25 cellular contexts compared by ENCODE assay signal in genomic region chr7:531777-532176, GRCh38. TPM values are rescaled to one million over a fixed set of nuclear protein-coding genes. Genes with fewer than 3 reads are reported as not detected.
DNase-seq lines count a peak whose midpoint lies in the region; ATAC-seq and TF ChIP-seq lines count a peak whose summit lies in the region.
"Had no signal": no experiment of that assay in that cellular context is flagged by ENCODE, and none has a peak within 500 bp of the region (broad histone marks: within the 10 kb centered on the region; RNA-seq: fewer than 3 reads in every experiment).

No MANE protein-coding gene starts in this region.

- no TSS peak for BruUV-seq in MCF 10A (replicated peaks; lab: Mats Ljungman, UMichigan)

- ATAC-seq in RWPE2 (ENCODE audit: low read depth) (peak; percentile 13; the same call in 1 of the 3 replicates), naive B cell (ENCODE audit: low read depth in 2 of 2) (peak; percentile 68 to 70), HG03378 (IDR thresholded peaks at IDR 0.05; ENCODE audit: unreplicated experiment) (no peak)

- no peaks in the 10 kb centered on the region for H3K36me3 Mint-ChIP-seq in naive B cell
- H3K36me3 Mint-ChIP-seq in MCF 10A (ENCODE audit: insufficient read depth, unreplicated experiment), result no peaks in the 10 kb centered on the region
- H3K36me3 Mint-ChIP-seq: activated naive CD4-positive, alpha-beta T cell treated with anti-CD3 and anti-CD28 coated beads, Interleukin-2, amount 50 U/mL, for 24 hours; CD4-positive, alpha-beta memory T cell had no signal

- no peak overlapping the region for H3K4me3 ChIP-seq in RWPE2 (ENCODE audit: severe bottlenecking)
- H3K4me3 ChIP-seq: vagina had no signal

- H3K27me3 Mint-ChIP-seq in naive B cell (peaks cover 0 to 22% (median 14%) of the 10 kb centered on the region in 3 donors), MCF 10A (ENCODE audit: insufficient read depth, unreplicated experiment) (no peaks in the 10 kb centered on the region)
- H3K27me3 Mint-ChIP-seq: activated naive CD4-positive, alpha-beta T cell treated with anti-CD3 and anti-CD28 coated beads, Interleukin-2, amount 50 U/mL, for 24 hours had no signal

- H3K9me3 ChIP-seq in RWPE2 (ENCODE audit: severe bottlenecking), result no peaks in the 10 kb centered on the region
- H3K9me3 ChIP-seq: vagina had no signal

- H3K4me1 Mint-ChIP-seq in naive B cell, result peaks cover 7 to 14% (median 8%) of the 10 kb centered on the region in 3 donors
- H3K4me1 Mint-ChIP-seq in MCF 10A (ENCODE audit: insufficient read depth, unreplicated experiment), result no peaks in the 10 kb centered on the region
- H3K4me1 Mint-ChIP-seq: activated CD4-positive, alpha-beta memory T cell treated with anti-CD3 and anti-CD28 coated beads, Interleukin-2, amount 10 ng/mL, durations not matched to agents 7 days and 5 days; activated naive CD4-positive, alpha-beta T cell treated with anti-CD3 and anti-CD28 coated beads, Interleukin-2, amount 50 U/mL, for 24 hours; CD4-positive, alpha-beta memory T cell had no signal

- no peak for TF ChIP-seq CTCF in RWPE2 (IDR thresholded peaks at IDR 0.05; ENCODE audit: poor library complexity, severe bottlenecking)
- TF ChIP-seq CTCF in MCF 10A (IDR thresholded peaks at IDR 0.05; ENCODE audit: unreplicated experiment), result no peak

- H3K27ac Mint-ChIP-seq in naive B cell (peak overlapping the region in 2 of 6 donors; percentile 14 to 30), MCF 10A (ENCODE audit: low read depth, unreplicated experiment) (no peak overlapping the region)
- H3K27ac Mint-ChIP-seq: activated CD4-positive, alpha-beta memory T cell treated with anti-CD3 and anti-CD28 coated beads, Interleukin-2, amount 10 ng/mL, durations not matched to agents 7 days and 5 days had no signal

- peak overlapping the region in 1 of 8 donors; percentile 62 for H3K4me3 Mint-ChIP-seq in naive B cell
- no peak overlapping the region for H3K4me3 Mint-ChIP-seq in MCF 10A (ENCODE audit: unreplicated experiment)
- H3K4me3 Mint-ChIP-seq: activated CD4-positive, alpha-beta memory T cell treated with anti-CD3 and anti-CD28 coated beads, Interleukin-2, amount 10 ng/mL, durations not matched to agents 7 days and 5 days; activated naive CD4-positive, alpha-beta T cell treated with anti-CD3 and anti-CD28 coated beads, Interleukin-2, amount 50 U/mL, for 24 hours; CD4-positive, alpha-beta memory T cell had no signal

- CTCF ChIA-PET in MCF 10A (lab: Yijun Ruan, JAX), result no interaction called here

- DNase-seq in stimulated activated CD8-positive, alpha-beta memory T cell treated with anti-CD3 and anti-CD28 coated beads, Interleukin-12 subunit alpha, Interleukin-12 subunit beta, amount 100 ng/mL, for 4 hours (ENCODE audit: low read depth), result peak; percentile 46
- DNase-seq in stimulated activated CD8-positive, alpha-beta memory T cell treated with anti-CD3 and anti-CD28 coated beads, Interleukin-4, amount 100 ng/mL, for 48 hours, result no peak
- DNase-seq in RWPE2 (ENCODE audit: low spot score), result no peak
- no peak for DNase-seq in naive B cell
- no peak for DNase-seq in MCF 10A (ENCODE audit: unreplicated experiment)
- no peak for DNase-seq in HK-2 (ENCODE audit: unreplicated experiment)
- DNase-seq: activated CD4-positive, alpha-beta memory T cell treated with anti-CD3 and anti-CD28 coated beads, Interleukin-2, amount 10 ng/mL, durations not matched to agents 7 days and 5 days; activated T-cell treated with anti-CD3 and anti-CD28 coated beads, Interleukin-2, amount 50 U/mL, for 1 hour; caudate nucleus; CD4-positive, alpha-beta memory T cell; dermis blood vessel endothelial cell; DMS 273 treated with DMSO at 0.1 percent for 48 hours; head of caudate nucleus; Kasumi-1; kidney glomerular epithelial cell; NCI-H1048; NCI-H187 treated with DMSO at 0.1 percent for 48 hours; NCI-H524 treated with DMSO at 0.1 percent for 48 hours; NK-92 treated with Interleukin-12 subunit alpha and Interleukin-12 subunit beta, amount 100 ng/mL, for 24 hours; nucleus accumbens; SIG-M5; stimulated activated naive CD4-positive, alpha-beta T cell had no signal

- POLR2A ChIA-PET in MCF 10A (lab: Yijun Ruan, JAX), result no interaction called here

- no peaks in the 10 kb centered on the region for H3K9me3 Mint-ChIP-seq in naive B cell
- no peaks in the 10 kb centered on the region for H3K9me3 Mint-ChIP-seq in MCF 10A (ENCODE audit: unreplicated experiment)
- H3K9me3 Mint-ChIP-seq: activated CD4-positive, alpha-beta memory T cell treated with anti-CD3 and anti-CD28 coated beads, Interleukin-2, amount 10 ng/mL, durations not matched to agents 7 days and 5 days; activated naive CD4-positive, alpha-beta T cell treated with anti-CD3 and anti-CD28 coated beads, Interleukin-2, amount 50 U/mL, for 24 hours; CD4-positive, alpha-beta memory T cell had no signal

- no peak overlapping the region for H3K27ac ChIP-seq in RWPE2 (ENCODE audit: poor library complexity, severe bottlenecking)
- H3K27ac ChIP-seq: vagina had no signal

- no peaks in the 10 kb centered on the region for H3K27me3 ChIP-seq in RWPE2 (ENCODE audit: insufficient read depth, poor library complexity, severe bottlenecking)
- H3K27me3 ChIP-seq: vagina had no signal

- H3K4me1 ChIP-seq in RWPE2 (ENCODE audit: insufficient read depth, poor library complexity, severe bottlenecking), result peaks cover 1% of the 10 kb centered on the region
- H3K4me1 ChIP-seq: vagina had no signal

- intact Hi-C loops in MCF 10A (cut with micrococcal nuclease), result no loop called here

- no peaks in the 10 kb centered on the region for H3K36me3 ChIP-seq in RWPE2 (ENCODE audit: low read depth)
- H3K36me3 ChIP-seq: vagina had no signal

RNA-seq across cellular contexts. Expression of gene PDGFA, which starts 12.1 kb away (rescaled TPM):
- polyA plus RNA-seq in naive B cell (ENCODE audit: low read depth in 6 of 6), result under 1 TPM in 1 of 6 donors, not detected in 5; 0.12 TPM
- 20.1 and 26.6 TPM in 2 replicates for total RNA-seq in MCF 10A (2022)
- polyA plus RNA-seq: CD4-positive, alpha-beta memory T cell had no signal
